16 cellular contexts compared by ENCODE assay signal in the genomic region with DNA sequence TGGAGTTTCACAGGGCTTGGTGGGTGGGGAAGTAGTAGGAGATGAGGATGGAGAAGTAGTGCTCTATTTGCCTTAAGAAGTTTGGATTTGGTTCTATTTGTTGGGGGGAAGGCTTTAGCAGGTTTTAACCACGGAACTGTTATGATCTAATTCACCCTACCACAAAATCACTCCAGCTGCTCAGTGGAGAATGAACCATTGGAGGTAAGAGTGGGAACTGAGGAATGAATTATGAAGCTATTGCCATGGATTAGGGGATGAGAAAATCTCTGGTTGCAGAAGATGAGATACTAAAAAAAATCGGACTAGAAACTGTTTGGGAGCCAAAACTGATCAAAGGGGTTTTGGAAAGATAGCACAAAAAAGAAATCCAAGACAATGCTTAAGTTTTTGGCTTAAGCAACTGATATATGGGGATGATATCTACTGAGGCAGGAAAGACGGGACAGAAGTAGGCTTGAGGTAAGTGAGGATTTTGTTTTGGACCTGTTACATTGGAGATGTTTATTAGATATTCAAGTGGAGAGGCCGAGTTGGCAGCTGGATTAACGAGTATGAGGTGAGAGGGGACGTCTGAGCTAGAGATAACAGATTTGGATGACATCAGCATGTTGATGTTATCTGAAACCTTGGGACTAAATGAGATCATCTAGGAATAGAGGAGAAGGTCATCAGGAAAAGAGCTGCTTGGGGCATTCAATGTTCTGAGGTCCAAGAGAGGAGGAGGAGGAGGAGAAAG.
A peak's percentile ranks its signal among the peaks of the same experiment; 100 is the strongest.
DNase-seq lines count a peak whose midpoint lies in the region; ATAC-seq, FAIRE-seq and TF ChIP-seq lines count a peak whose summit lies in the region.
"Had no signal": no experiment of that assay in that cellular context is flagged by ENCODE, and none has a peak within 500 bp of the region (broad histone marks: within the 10 kb centered on the region; RNA-seq: fewer than 3 reads in every experiment).

No MANE protein-coding gene starts in this region.

- no peak overlapping the region for H3K23ac ChIP-seq in mesenchymal stem cell (ENCODE audit: low read length in 2 of 2)

- no peak overlapping the region for H4K8ac ChIP-seq in mesenchymal stem cell (ENCODE audit: low read length)

- peak; percentile 73 for FAIRE-seq in D721Med (lab: Jason Lieb, UNC)

- H2BK15ac ChIP-seq in mesenchymal stem cell (ENCODE audit: low read depth, poor library complexity, severe bottlenecking) = no peak overlapping the region

- peaks cover 1% of the 10 kb centered on the region for H3K4me1 ChIP-seq in mesenchymal stem cell (ENCODE audit: control insufficient read depth, insufficient read depth, low read depth, low read length)
- H3K4me1 ChIP-seq: BE2C, esophagus muscularis mucosa had no signal

- no peaks in the 10 kb centered on the region for H3K79me1 ChIP-seq in mesenchymal stem cell (replicated peaks; ENCODE audit: low read length, poor library complexity, severe bottlenecking)

- H3K36me3 Mint-ChIP-seq in HFFc6 (ENCODE audit: low read depth) = no peaks in the 10 kb centered on the region
- no peaks in the 10 kb centered on the region for H3K36me3 Mint-ChIP-seq in activated naive CD8-positive, alpha-beta T cell treated with anti-CD3 and anti-CD28 coated beads, Interleukin-2, amount 50 U/mL, for 24 hours (ENCODE audit: low read depth)
- H3K36me3 Mint-ChIP-seq: naive thymus-derived CD4-positive, alpha-beta T cell had no signal

- H3K27me3 Mint-ChIP-seq in HFFc6 (ENCODE audit: insufficient read depth) = no peaks in the 10 kb centered on the region; the same call in 1 of the 2 replicates
- peaks cover 5% of the 10 kb centered on the region for H3K27me3 Mint-ChIP-seq in activated naive CD8-positive, alpha-beta T cell treated with anti-CD3 and anti-CD28 coated beads, Interleukin-2, amount 50 U/mL, for 24 hours

- H4K91ac ChIP-seq in mesenchymal stem cell (ENCODE audit: low read length) = no peak overlapping the region

- no peak overlapping the region for H3K4me2 ChIP-seq in mesenchymal stem cell (ENCODE audit: low read length, poor library complexity, severe bottlenecking)
- H3K4me2 ChIP-seq: GM23338 had no signal

- H2BK5ac ChIP-seq in mesenchymal stem cell (ENCODE audit: low read depth, low read length, poor library complexity, severe bottlenecking) = no peak overlapping the region

- no peak overlapping the region for H2AFZ ChIP-seq in mesenchymal stem cell (ENCODE audit: low read depth, low read length)
- H2AFZ ChIP-seq: GM23338 had no signal

- DNase-seq in D721Med (ENCODE audit: insufficient read length, low spot score) (no peak), HFFc6 (no peak), NCI-H82 treated with DMSO at 0.1 percent for 48 hours (lab: John Stamatoyannopoulos, UW; ENCODE audit: unreplicated experiment) (peak; percentile 10), mesenchymal stem cell (no peak), SHP77 (lab: John Stamatoyannopoulos, UW) (no peak)
- no peak for DNase-seq in activated naive CD8-positive, alpha-beta T cell treated with anti-CD3 and anti-CD28 coated beads, Interleukin-2, amount 50 U/mL, for 24 hours
- DNase-seq: activated CD8-positive, alpha-beta memory T cell treated with anti-CD3 and anti-CD28 coated beads, Interleukin-2, amount 50 U/mL, for 4 hours; BE2C; dorsolateral prefrontal cortex; left cardiac atrium; naive thymus-derived CD4-positive, alpha-beta T cell; NCI-H187 treated with DMSO at 0.1 percent for 48 hours; T-helper 2 cell had no signal

- H3K14ac ChIP-seq in mesenchymal stem cell (ENCODE audit: low read length in 2 of 2) = no peak overlapping the region

- H3K4ac ChIP-seq in mesenchymal stem cell (ENCODE audit: low read depth in 1 of 2, low read length in 2 of 2) = no peak overlapping the region

- H3K9ac ChIP-seq in mesenchymal stem cell (ENCODE audit: low read length) = no peak overlapping the region

- H3K9me3 ChIP-seq in mesenchymal stem cell (ENCODE audit: control insufficient read depth, low read length) = no peaks in the 10 kb centered on the region
- H3K9me3 ChIP-seq: BE2C, esophagus muscularis mucosa had no signal

- WGBS in mesenchymal stem cell = 50% methylated on average over 5 of the region's 6 CpGs

- no peak overlapping the region for H3K4me3 ChIP-seq in mesenchymal stem cell (ENCODE audit: insufficient read depth in 1 of 2, low read depth in 1 of 2, low read length in 2 of 2)
- H3K4me3 ChIP-seq: dorsolateral prefrontal cortex, esophagus muscularis mucosa, GM23338 had no signal

- no peak overlapping the region for H3K18ac ChIP-seq in mesenchymal stem cell (ENCODE audit: low read depth in 1 of 2, low read length in 2 of 2)

- H3K36me3 ChIP-seq in mesenchymal stem cell (ENCODE audit: control insufficient read depth in 1 of 2, insufficient read depth in 2 of 2, low read depth in 1 of 2, low read length in 2 of 2) = no peaks in the 10 kb centered on the region
- H3K36me3 ChIP-seq: BE2C, esophagus muscularis mucosa had no signal

- H2BK120ac ChIP-seq in mesenchymal stem cell (ENCODE audit: low read depth, low read length) = no peak overlapping the region

- no peak overlapping the region for H2BK12ac ChIP-seq in mesenchymal stem cell (ENCODE audit: low read length in 2 of 2)

- H3K9me3 Mint-ChIP-seq in HFFc6 = no peaks in the 10 kb centered on the region
- H3K9me3 Mint-ChIP-seq in activated naive CD8-positive, alpha-beta T cell treated with anti-CD3 and anti-CD28 coated beads, Interleukin-2, amount 50 U/mL, for 24 hours = no peaks in the 10 kb centered on the region
- H3K9me3 Mint-ChIP-seq: GM23338; naive thymus-derived CD4-positive, alpha-beta T cell had no signal

- no peak for TF ChIP-seq CTCF in D721Med (IDR thresholded peaks at IDR 0.05; ENCODE audit: insufficient read depth, missing control alignments)
- TF ChIP-seq CTCF in HFFc6 (IDR thresholded peaks at IDR 0.05) = no peak

- peak overlapping the region; percentile 59 for H3K4me3 Mint-ChIP-seq in HFFc6
- H3K4me3 Mint-ChIP-seq in activated naive CD8-positive, alpha-beta T cell treated with anti-CD3 and anti-CD28 coated beads, Interleukin-2, amount 50 U/mL, for 24 hours = no peak overlapping the region
- H3K4me3 Mint-ChIP-seq: GM23338; naive thymus-derived CD4-positive, alpha-beta T cell had no signal

- H3K4me1 Mint-ChIP-seq in HFFc6 (ENCODE audit: low read depth) = peaks cover 41% of the 10 kb centered on the region
- no peaks in the 10 kb centered on the region for H3K4me1 Mint-ChIP-seq in activated naive CD8-positive, alpha-beta T cell treated with anti-CD3 and anti-CD28 coated beads, Interleukin-2, amount 50 U/mL, for 24 hours
- H3K4me1 Mint-ChIP-seq: naive thymus-derived CD4-positive, alpha-beta T cell had no signal

- H3K27ac ChIP-seq in mesenchymal stem cell (ENCODE audit: low read length, poor library complexity, severe bottlenecking) = peak overlapping the region; percentile 70
- H3K27ac ChIP-seq: esophagus muscularis mucosa had no signal

- H2AK5ac ChIP-seq in mesenchymal stem cell (ENCODE audit: low read length, severe bottlenecking) = peak overlapping the region; percentile 27

- H3K27ac Mint-ChIP-seq in HFFc6 = peak overlapping the region; percentile 83
- no peak overlapping the region for H3K27ac Mint-ChIP-seq in activated naive CD8-positive, alpha-beta T cell treated with anti-CD3 and anti-CD28 coated beads, Interleukin-2, amount 50 U/mL, for 24 hours
- H3K27ac Mint-ChIP-seq: GM23338; naive thymus-derived CD4-positive, alpha-beta T cell had no signal

- H3K27me3 ChIP-seq in mesenchymal stem cell (ENCODE audit: control insufficient read depth in 1 of 2, insufficient read depth in 1 of 2, low read length in 2 of 2) = no peaks in the 10 kb centered on the region
- H3K27me3 ChIP-seq: BE2C, esophagus muscularis mucosa had no signal

- ATAC-seq in GM18873 (IDR thresholded peaks at IDR 0.05; ENCODE audit: low FRiP score, unreplicated experiment) = no peak
- ATAC-seq in activated naive CD8-positive, alpha-beta T cell treated with anti-CD3 and anti-CD28 coated beads, Interleukin-2, amount 50 U/mL, for 24 hours = no peak
- ATAC-seq: naive thymus-derived CD4-positive, alpha-beta T cell had no signal
